1 cellular context compared by ENCODE assay signal in the genomic region with DNA sequence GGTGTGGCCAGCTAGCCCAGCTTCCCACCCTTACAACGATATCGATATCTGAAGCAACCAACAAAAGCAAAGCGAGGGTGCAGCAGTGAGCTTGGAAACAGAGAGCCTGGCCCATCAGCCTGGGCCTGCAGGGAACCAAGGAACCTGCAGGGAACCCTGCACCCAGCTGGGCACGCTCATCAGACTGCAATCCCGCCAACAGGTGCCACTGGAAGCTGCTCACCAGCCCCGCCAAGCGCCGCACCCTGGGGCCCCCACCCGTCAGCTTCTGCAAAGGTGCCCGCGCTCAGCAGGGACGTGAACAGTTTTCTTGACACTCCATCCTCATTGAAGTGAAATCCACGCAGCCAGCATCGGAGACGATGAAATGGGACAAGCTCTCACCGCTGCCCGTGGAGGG.
TF ChIP-seq lines count a peak whose summit lies in the region.

No MANE protein-coding gene starts in this region.

TF ChIP-seq in HepG2, 621 proteins besides CTCF, POLR2A, EP300 and RAD21 (continued from another document):
- TF ChIP-seq NFKBIZ (CRISPR knock-in tag; IDR thresholded peaks at IDR 0.05) (no peak), KAT7 (CRISPR knock-in tag; IDR thresholded peaks at IDR 0.05; ENCODE audit: borderline replicate concordance) (no peak), ZNF33B (CRISPR knock-in tag; IDR thresholded peaks at IDR 0.05) (no peak), GLMP (CRISPR knock-in tag; IDR thresholded peaks at IDR 0.05; ENCODE audit: borderline replicate concordance) (no peak), TBP (CRISPR knock-in tag; IDR thresholded peaks at IDR 0.05) (no peak), KLF16 (CRISPR knock-in tag; IDR thresholded peaks at IDR 0.05) (no peak), ZNF30 (CRISPR knock-in tag; IDR thresholded peaks at IDR 0.05) (no peak)
